8 cellular contexts compared by ENCODE assay signal in genomic region chr3:25789209-25789595, GRCh38. TPM values are rescaled to one million over a fixed set of nuclear protein-coding genes. Genes with fewer than 3 reads are reported as not detected.
DNase-seq lines count a peak whose midpoint lies in the region; ATAC-seq and TF ChIP-seq lines count a peak whose summit lies in the region.

No MANE protein-coding gene starts in this region.

- peak overlapping the region; percentile 98 for H3K27ac Mint-ChIP-seq in activated CD8-positive, alpha-beta T cell treated with anti-CD3 and anti-CD28 coated beads for 36 hours
- peak overlapping the region; percentile 98 for H3K27ac Mint-ChIP-seq in stimulated activated effector memory CD8-positive, alpha-beta T cell treated with anti-CD3 and anti-CD28 coated beads, Interleukin-12 subunit alpha, Interleukin-12 subunit beta, amount 100 ng/mL, for 72 hours

- no peaks in the 10 kb centered on the region for H3K9me3 ChIP-seq in HCT116 (ENCODE audit: control insufficient read depth in 1 of 2, insufficient read depth in 1 of 2, low read depth in 1 of 2, low read length in 2 of 2)

- TF ChIP-seq CTCF in HCT116 (IDR thresholded peaks at IDR 0.05 in 2 of 3, conservative IDR thresholded peaks at IDR 0.05 in 1 of 3; ENCODE audit: borderline replicate concordance in 1 of 3, insufficient read depth in 1 of 3, low read depth in 2 of 3, low read length in 2 of 3): no peak
- no peak for TF ChIP-seq CTCF in activated CD8-positive, alpha-beta T cell treated with anti-CD3 and anti-CD28 coated beads for 36 hours (IDR thresholded peaks at IDR 0.05)

- TSS peak; percentile 84 for BruUV-seq in HCT116 (replicated peaks; lab: Mats Ljungman, UMichigan)

- H3K79me2 ChIP-seq in HCT116 (ENCODE audit: insufficient read depth, low read length): peaks cover 27% of the 10 kb centered on the region

- H4K20me1 ChIP-seq in HCT116 (ENCODE audit: insufficient read depth): no peaks in the 10 kb centered on the region

- H3K9ac ChIP-seq in HCT116 (ENCODE audit: low read length): peak overlapping the region; percentile 74

- H3K9me2 ChIP-seq in HCT116 (ENCODE audit: insufficient read depth): no peaks in the 10 kb centered on the region

- peaks cover 59% of the 10 kb centered on the region for H3K4me1 Mint-ChIP-seq in activated CD8-positive, alpha-beta T cell treated with anti-CD3 and anti-CD28 coated beads for 36 hours (ENCODE audit: low read depth)
- peaks cover 56% of the 10 kb centered on the region for H3K4me1 Mint-ChIP-seq in stimulated activated effector memory CD8-positive, alpha-beta T cell treated with anti-CD3 and anti-CD28 coated beads, Interleukin-12 subunit alpha, Interleukin-12 subunit beta, amount 100 ng/mL, for 72 hours

- no peak for DNase-seq in HCT116 (ENCODE audit: low read depth, low spot score)
- no peak for DNase-seq in activated CD8-positive, alpha-beta T cell treated with anti-CD3 and anti-CD28 coated beads for 36 hours
- no peak for DNase-seq in stimulated activated effector memory CD8-positive, alpha-beta T cell treated with anti-CD3 and anti-CD28 coated beads, Interleukin-12 subunit alpha, Interleukin-12 subunit beta, amount 100 ng/mL, for 72 hours (ENCODE audit: low spot score in 2 of 2)
- DNase-seq in NCI-H345 (lab: John Stamatoyannopoulos, UW): no peak
- DNase-seq in ureter (ENCODE audit: low spot score): no peak

- H3K36me3 Mint-ChIP-seq in activated CD8-positive, alpha-beta T cell treated with anti-CD3 and anti-CD28 coated beads for 36 hours (ENCODE audit: low read depth): peaks cover 37% of the 10 kb centered on the region
- peaks cover 39% of the 10 kb centered on the region for H3K36me3 Mint-ChIP-seq in stimulated activated effector memory CD8-positive, alpha-beta T cell treated with anti-CD3 and anti-CD28 coated beads, Interleukin-12 subunit alpha, Interleukin-12 subunit beta, amount 100 ng/mL, for 72 hours

- peak overlapping the region; percentile 79 for H3K4me2 ChIP-seq in HCT116 (ENCODE audit: low read length)

- ATAC-seq in HCT116 (no peak), GM21360 (IDR thresholded peaks at IDR 0.05; ENCODE audit: unreplicated experiment) (no peak), HG03196 (IDR thresholded peaks at IDR 0.05; ENCODE audit: unreplicated experiment) (no peak)
- ATAC-seq in activated CD8-positive, alpha-beta T cell treated with anti-CD3 and anti-CD28 coated beads for 36 hours: no peak
- no peak for ATAC-seq in stimulated activated effector memory CD8-positive, alpha-beta T cell treated with anti-CD3 and anti-CD28 coated beads, Interleukin-12 subunit alpha, Interleukin-12 subunit beta, amount 100 ng/mL, for 72 hours

- no peak for TF ChIP-seq POLR2A in HCT116 (IDR thresholded peaks at IDR 0.05; ENCODE audit: borderline replicate concordance, extremely low read depth, insufficient read depth, insufficient read length)

- POLR2A ChIA-PET in HCT116 (lab: Charles Lee): no interaction called here
- POLR2A ChIA-PET in activated CD8-positive, alpha-beta T cell treated with anti-CD3 and anti-CD28 coated beads for 36 hours (lab: Charles Lee): interaction anchor here (0.7 to 1.4 kb wide), 4 partner anchors 11 to 141 kb away, joined by 3 to 6 read pairs (median 4); no protein-coding TSS in a partner anchor

- H3K36me3 ChIP-seq in HCT116 (ENCODE audit: control insufficient read depth in 1 of 2, insufficient read depth in 2 of 2, low read length in 2 of 2): peaks cover 0 to 6% of the 10 kb centered on the region in 2 experiments; a peak in 1 of 4 replicates

- TF ChIP-seq RAD21 in HCT116 (IDR thresholded peaks at IDR 0.05; ENCODE audit: low read depth): no peak

- no peaks in the 10 kb centered on the region for H3K27me3 ChIP-seq in HCT116 (ENCODE audit: insufficient read depth, low read length)

- intact Hi-C loops in HCT116 (cut with micrococcal nuclease): loop anchor here (2.0 kb wide), 1 partner anchor 124 kb away; the partner anchor contains the start of gene TOP2B
- intact Hi-C loops in activated CD8-positive, alpha-beta T cell treated with anti-CD3 and anti-CD28 coated beads for 36 hours (cut with micrococcal nuclease): no loop called here

- peak overlapping the region; percentile 64; the same call in 1 of the 2 replicates for H3K27ac ChIP-seq in HCT116 (ENCODE audit: low read depth, low read length)

- H3K4me1 ChIP-seq in HCT116 (ENCODE audit: control insufficient read depth in 1 of 2, insufficient read depth in 2 of 2, low read length in 2 of 2): peaks cover under 1 to 18% of the 10 kb centered on the region in 2 experiments; a peak in 2 of 4 replicates

- H3K4me3 Mint-ChIP-seq in activated CD8-positive, alpha-beta T cell treated with anti-CD3 and anti-CD28 coated beads for 36 hours: peak overlapping the region; percentile 98
- H3K4me3 Mint-ChIP-seq in stimulated activated effector memory CD8-positive, alpha-beta T cell treated with anti-CD3 and anti-CD28 coated beads, Interleukin-12 subunit alpha, Interleukin-12 subunit beta, amount 100 ng/mL, for 72 hours: peak overlapping the region; percentile 87

- peaks cover 1% of the 10 kb centered on the region for H3K27me3 Mint-ChIP-seq in activated CD8-positive, alpha-beta T cell treated with anti-CD3 and anti-CD28 coated beads for 36 hours

- no peaks in the 10 kb centered on the region for H3K9me3 Mint-ChIP-seq in activated CD8-positive, alpha-beta T cell treated with anti-CD3 and anti-CD28 coated beads for 36 hours
- no peaks in the 10 kb centered on the region for H3K9me3 Mint-ChIP-seq in stimulated activated effector memory CD8-positive, alpha-beta T cell treated with anti-CD3 and anti-CD28 coated beads, Interleukin-12 subunit alpha, Interleukin-12 subunit beta, amount 100 ng/mL, for 72 hours

- RAD21 ChIA-PET in HCT116 (lab: Charles Lee; ENCODE audit: low non-redundant PET in 1 of 2, low total read pairs in 2 of 2, uncharacterized antibody in 2 of 2, unreplicated experiment in 2 of 2): no interaction called here

- peak overlapping the region; percentile 71 to 83 for H3K4me3 ChIP-seq in HCT116 (replicated peaks in 1 of 2; ENCODE audit: low read depth in 1 of 2, low read length in 2 of 2)
- H3K4me3 ChIP-seq in iPS-11a (ENCODE audit: low read depth, low read length): peak overlapping the region; percentile 66

- CTCF ChIA-PET in HCT116 (lab: Charles Lee): no interaction called here
- CTCF ChIA-PET in activated CD8-positive, alpha-beta T cell treated with anti-CD3 and anti-CD28 coated beads for 36 hours (lab: Charles Lee): interaction anchor here (1.4 to 2.7 kb wide), 3 partner anchors 17 to 141 kb away, joined by 3 to 16 read pairs (median 7); no protein-coding TSS in a partner anchor

- H2AFZ ChIP-seq in HCT116 (ENCODE audit: low read depth, low read length, poor library complexity, severe bottlenecking): no peak overlapping the region

TF ChIP-seq in HCT116, 20 proteins besides CTCF, POLR2A, EP300 and RAD21:
- TF ChIP-seq POLR2AphosphoS5 (IDR thresholded peaks at IDR 0.05; ENCODE audit: low read depth, low read length): no peak
- no peak for TF ChIP-seq YY1 (IDR thresholded peaks at IDR 0.05; ENCODE audit: extremely low read depth, insufficient replicate concordance, low read depth, low read length)
- no peak for TF ChIP-seq CBX3 (IDR thresholded peaks at IDR 0.05; ENCODE audit: low read depth)
- TF ChIP-seq ZBTB33 (IDR thresholded peaks at IDR 0.05; ENCODE audit: extremely low read depth, insufficient replicate concordance, low read length): no peak
- no peak for TF ChIP-seq SRF (IDR thresholded peaks at IDR 0.05; ENCODE audit: low read depth)
- TF ChIP-seq SIN3A (IDR thresholded peaks at IDR 0.05; ENCODE audit: low read depth): no peak
- TF ChIP-seq EZH2phosphoT487 (IDR thresholded peaks at IDR 0.05; ENCODE audit: borderline replicate concordance): no peak
- no peak for TF ChIP-seq TCF7L2 (IDR thresholded peaks at IDR 0.05; ENCODE audit: borderline replicate concordance, extremely low read depth, insufficient read depth, insufficient read length)
- TF ChIP-seq JUND (IDR thresholded peaks at IDR 0.05): no peak
- no peak for TF ChIP-seq EZH2 (IDR thresholded peaks at IDR 0.05)
- no peak for TF ChIP-seq ELF1 (IDR thresholded peaks at IDR 0.05; ENCODE audit: borderline replicate concordance, low read depth)
- TF ChIP-seq EGR1 (IDR thresholded peaks at IDR 0.05; ENCODE audit: low read depth): no peak
- no peak for TF ChIP-seq CEBPB (IDR thresholded peaks at IDR 0.05; ENCODE audit: low read depth)
TF ChIP-seq in HCT116: peak in this region for 0.

RNA-seq across cellular contexts. Expression of gene OXSM, which starts 0.7 kb away (rescaled TPM):
- total RNA-seq in HCT116 (2021; ENCODE audit: unreplicated experiment): 17.7 TPM
- polyA plus RNA-seq in HCT116 (2012): 17.9 and 25.9 TPM in 2 replicates
- 10 to 100 TPM; 18.8 to 20.9 TPM for total RNA-seq in activated CD8-positive, alpha-beta T cell treated with anti-CD3 and anti-CD28 coated beads for 36 hours
- total RNA-seq in ureter: 10.3 TPM

RNA-seq across cellular contexts. Expression of gene NGLY1, which starts 6.0 kb away (rescaled TPM):
- total RNA-seq in HCT116 (2021; ENCODE audit: unreplicated experiment) (29.4 TPM), ureter (54.3 TPM)
- 19.2 and 22.8 TPM in 2 replicates for polyA plus RNA-seq in HCT116 (2012)
- 100 to 1,000 TPM; 142 to 146 TPM for total RNA-seq in activated CD8-positive, alpha-beta T cell treated with anti-CD3 and anti-CD28 coated beads for 36 hours
